In the genomic region with DNA sequence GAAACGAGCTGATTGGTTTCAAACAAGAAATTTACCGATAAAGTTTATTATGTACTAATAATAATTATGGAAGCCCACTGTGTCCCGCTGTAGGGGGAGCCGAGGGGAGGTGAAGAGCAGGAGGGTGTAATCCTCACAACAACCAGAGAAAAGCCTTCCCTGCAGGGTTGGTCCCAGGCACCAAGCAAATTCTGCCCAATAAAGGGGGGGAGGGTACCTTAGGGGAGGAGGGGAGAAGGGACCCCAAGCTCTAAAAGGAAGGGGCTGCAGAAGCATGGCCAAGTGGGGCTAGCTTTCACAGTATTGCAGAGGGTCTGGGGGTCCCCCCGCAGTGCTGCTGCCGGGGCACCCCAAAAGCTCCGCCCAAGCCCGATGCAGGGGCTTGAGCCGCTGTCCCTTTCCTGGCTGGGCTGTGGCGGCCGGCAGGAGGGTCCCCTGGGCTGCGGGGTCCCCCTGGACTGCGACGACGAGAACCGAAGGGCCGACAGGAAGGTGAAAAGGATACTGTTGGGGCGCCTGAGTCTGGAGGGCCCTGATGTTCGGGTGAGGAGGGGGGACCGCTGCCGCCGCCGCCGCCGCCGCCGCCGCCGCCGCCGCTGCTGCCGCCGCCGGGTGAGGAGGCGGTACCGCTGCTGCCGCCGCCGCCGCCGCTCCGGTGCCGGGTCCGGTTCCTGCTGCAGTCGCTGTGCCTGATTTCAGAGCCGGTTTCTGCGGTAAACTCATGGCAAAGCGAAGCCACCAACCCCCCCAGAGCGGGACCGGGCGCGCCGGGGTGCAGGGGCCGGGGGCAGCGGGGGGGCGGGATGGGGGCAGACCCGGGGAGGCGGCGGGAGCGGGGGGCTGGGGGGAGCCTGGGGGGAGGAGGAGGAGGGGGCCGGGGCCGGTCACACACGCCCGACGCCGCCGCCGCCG, we compare ENCODE assay signal across 1 cellular context.
TF ChIP-seq lines count a peak whose summit lies in the region.

No MANE protein-coding gene starts in this region.

TF ChIP-seq in IMR-90, 13 proteins besides CTCF, POLR2A, EP300 and RAD21 (continued from another document):
- TF ChIP-seq, protein P1, sequence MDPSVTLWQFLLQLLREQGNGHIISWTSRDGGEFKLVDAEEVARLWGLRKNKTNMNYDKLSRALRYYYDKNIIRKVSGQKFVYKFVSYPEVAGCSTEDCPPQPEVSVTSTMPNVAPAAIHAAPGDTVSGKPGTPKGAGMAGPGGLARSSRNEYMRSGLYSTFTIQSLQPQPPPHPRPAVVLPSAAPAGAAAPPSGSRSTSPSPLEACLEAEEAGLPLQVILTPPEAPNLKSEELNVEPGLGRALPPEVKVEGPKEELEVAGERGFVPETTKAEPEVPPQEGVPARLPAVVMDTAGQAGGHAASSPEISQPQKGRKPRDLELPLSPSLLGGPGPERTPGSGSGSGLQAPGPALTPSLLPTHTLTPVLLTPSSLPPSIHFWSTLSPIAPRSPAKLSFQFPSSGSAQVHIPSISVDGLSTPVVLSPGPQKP (IDR thresholded peaks at IDR 0.05; ENCODE audit: borderline replicate concordance, low read depth, low read length): no peak
- TF ChIP-seq CHD1 (IDR thresholded peaks at IDR 0.05; ENCODE audit: low read depth, low read length): no peak
- TF ChIP-seq, protein P2, sequence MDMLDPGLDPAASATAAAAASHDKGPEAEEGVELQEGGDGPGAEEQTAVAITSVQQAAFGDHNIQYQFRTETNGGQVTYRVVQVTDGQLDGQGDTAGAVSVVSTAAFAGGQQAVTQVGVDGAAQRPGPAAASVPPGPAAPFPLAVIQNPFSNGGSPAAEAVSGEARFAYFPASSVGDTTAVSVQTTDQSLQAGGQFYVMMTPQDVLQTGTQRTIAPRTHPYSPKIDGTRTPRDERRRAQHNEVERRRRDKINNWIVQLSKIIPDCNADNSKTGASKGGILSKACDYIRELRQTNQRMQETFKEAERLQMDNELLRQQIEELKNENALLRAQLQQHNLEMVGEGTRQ (IDR thresholded peaks at IDR 0.05; ENCODE audit: low read depth, low read length): no peak
- TF ChIP-seq CEBPB (IDR thresholded peaks at IDR 0.05; ENCODE audit: low read depth, low read length): no peak
- no peak for TF ChIP-seq MAZ (IDR thresholded peaks at IDR 0.05; ENCODE audit: borderline replicate concordance, low read depth, low read length)
